In the genomic region with DNA sequence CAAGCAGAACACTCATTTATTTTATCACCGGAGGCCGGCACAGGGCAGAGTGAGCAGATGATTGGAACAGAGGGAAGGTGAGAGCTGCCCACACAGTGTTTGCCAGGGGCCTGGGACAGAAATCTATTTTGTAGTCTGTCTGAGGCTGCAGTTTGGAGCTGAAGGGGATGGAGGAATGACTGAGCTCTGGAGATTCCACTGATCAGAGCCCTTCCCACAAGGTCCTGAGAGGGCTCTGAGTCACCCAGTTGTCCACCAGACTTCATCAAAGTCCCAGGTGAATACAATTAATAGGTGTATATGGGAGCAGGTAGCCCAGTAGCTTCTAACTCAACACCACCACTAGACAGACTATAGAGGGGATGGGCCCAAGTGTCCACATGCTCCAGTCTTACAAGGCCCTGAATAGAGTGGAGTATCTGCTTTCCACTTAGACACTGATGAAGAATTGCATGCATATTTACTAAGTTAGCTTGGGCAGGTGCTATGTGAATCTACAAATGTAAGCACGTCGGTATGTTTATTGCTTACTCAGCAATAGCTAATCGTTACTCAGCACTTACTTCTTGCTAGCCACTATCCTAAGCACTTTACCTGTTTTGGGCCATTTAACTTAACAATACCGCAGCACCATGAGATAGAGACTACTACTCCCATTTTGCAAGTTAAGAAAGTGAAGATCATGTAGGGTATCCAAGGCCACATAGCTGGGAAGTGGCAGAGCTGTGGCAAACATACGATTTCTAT, we compare ENCODE assay signal across 1 cellular context.
TF ChIP-seq lines count a peak whose summit lies in the region.

No MANE protein-coding gene starts in this region.

TF ChIP-seq in K562, 482 proteins besides CTCF, POLR2A, EP300 and RAD21:
- TF ChIP-seq C11orf30 (IDR thresholded peaks at IDR 0.05; ENCODE audit: low read depth) = peak; percentile 98
- no peak for TF ChIP-seq TEAD1 (CRISPR knock-in tag; IDR thresholded peaks at IDR 0.05)
- peak; percentile 99 for TF ChIP-seq MAFF (IDR thresholded peaks at IDR 0.05; ENCODE audit: low read length)
- TF ChIP-seq CBX2 (IDR thresholded peaks at IDR 0.05; ENCODE audit: insufficient read depth, low read length, poor library complexity, severe bottlenecking) = no peak
- no peak for TF ChIP-seq KDM2B (CRISPR knock-in tag; IDR thresholded peaks at IDR 0.05)
- TF ChIP-seq NFE2 (IDR thresholded peaks at IDR 0.05; ENCODE audit: low read depth) = 0 out of 2 replicates have a peak, but pooled peaks have one; percentile 21
- TF ChIP-seq BACH1 (tag; IDR thresholded peaks at IDR 0.05) = peak; percentile 88
- TF ChIP-seq RBM17 (IDR thresholded peaks at IDR 0.05; ENCODE audit: borderline replicate concordance, low read depth, low read length) = no peak
- no peak for TF ChIP-seq RCOR1 (IDR thresholded peaks at IDR 0.05; ENCODE audit: borderline replicate concordance in 1 of 2, low read depth in 2 of 2, low read length in 2 of 2)
- peak; percentile 99 for TF ChIP-seq ZNF316 (IDR thresholded peaks at IDR 0.05)
- TF ChIP-seq MAFK (IDR thresholded peaks at IDR 0.05; ENCODE audit: low read length) = peak; percentile 99
- TF ChIP-seq STAT6 (CRISPR knock-in tag; IDR thresholded peaks at IDR 0.05) = no peak
- no peak for TF ChIP-seq HEY1 (CRISPR knock-in tag; IDR thresholded peaks at IDR 0.05; ENCODE audit: borderline replicate concordance)
- TF ChIP-seq MAFG (tag; conservative IDR thresholded peaks at IDR 0.05) = peak; percentile 96
